Comparison of ENCODE assay signal across 14 cellular contexts in genomic region chrX:97306771-97307470, GRCh38.
DNase-seq lines count a peak whose midpoint lies in the region; ATAC-seq and TF ChIP-seq lines count a peak whose summit lies in the region.
"Had no signal": no experiment of that assay in that cellular context is flagged by ENCODE, and none has a peak within 500 bp of the region (broad histone marks: within the 10 kb centered on the region; RNA-seq: fewer than 3 reads in every experiment).

No MANE protein-coding gene starts in this region.

- no peaks in the 10 kb centered on the region for H3K79me1 ChIP-seq in mesenchymal stem cell (replicated peaks; ENCODE audit: low read length, poor library complexity, severe bottlenecking)

- H3K9me3 ChIP-seq in mesenchymal stem cell (ENCODE audit: control insufficient read depth, low read length): no peaks in the 10 kb centered on the region
- H3K9me3 ChIP-seq: BLaER1 treated with 17β-estradiol and CSF1 and Interleukin-3, amounts not matched to agents 10 nM and 100 nM had no signal

- H2BK15ac ChIP-seq in mesenchymal stem cell (ENCODE audit: low read depth, poor library complexity, severe bottlenecking): no peak overlapping the region

- no peak overlapping the region for H2BK12ac ChIP-seq in mesenchymal stem cell (ENCODE audit: low read length in 2 of 2)

- no peak overlapping the region for H3K18ac ChIP-seq in mesenchymal stem cell (ENCODE audit: low read depth in 1 of 2, low read length in 2 of 2)

- H3K4me3 ChIP-seq in epithelial cell of esophagus (ENCODE audit: low read length): no peak overlapping the region
- H3K4me3 ChIP-seq in mesenchymal stem cell (ENCODE audit: insufficient read depth in 1 of 2, low read depth in 1 of 2, low read length in 2 of 2): no peak overlapping the region
- H3K4me3 ChIP-seq: BLaER1 treated with 17β-estradiol and CSF1 and Interleukin-3, amounts not matched to agents 10 nM and 100 nM had no signal

- no peak overlapping the region for H2BK5ac ChIP-seq in mesenchymal stem cell (ENCODE audit: low read depth, low read length, poor library complexity, severe bottlenecking)

- H3K36me3 Mint-ChIP-seq in activated CD4-positive, alpha-beta T cell treated with anti-CD3 and anti-CD28 coated beads for 36 hours (ENCODE audit: low read depth): peaks cover 2% of the 10 kb centered on the region
- H3K36me3 Mint-ChIP-seq in activated CD4-positive, alpha-beta T cell treated with anti-CD3 and anti-CD28 coated beads, Interleukin-2, amount 10 ng/mL, durations not matched to agents 24 days and 14 days (ENCODE audit: low read depth): peaks cover 2% of the 10 kb centered on the region
- H3K36me3 Mint-ChIP-seq in activated T-helper 17 cell treated with anti-CD3 and anti-CD28 coated beads, Interleukin-2, amount 50 U/mL, for 72 hours (ENCODE audit: low read depth): no peaks in the 10 kb centered on the region
- no peaks in the 10 kb centered on the region for H3K36me3 Mint-ChIP-seq in chondrocyte (ENCODE audit: low read depth)
- H3K36me3 Mint-ChIP-seq: CD8-positive, alpha-beta T cell had no signal

- CTCF ChIA-PET in activated CD4-positive, alpha-beta T cell treated with anti-CD3 and anti-CD28 coated beads for 36 hours (lab: Charles Lee): no interaction called here

- POLR2A ChIA-PET in activated CD4-positive, alpha-beta T cell treated with anti-CD3 and anti-CD28 coated beads for 36 hours (lab: Charles Lee): no interaction called here

- H3K9me3 Mint-ChIP-seq in activated CD4-positive, alpha-beta T cell treated with anti-CD3 and anti-CD28 coated beads for 36 hours (ENCODE audit: low read depth): no peaks in the 10 kb centered on the region
- H3K9me3 Mint-ChIP-seq in activated CD4-positive, alpha-beta T cell treated with anti-CD3 and anti-CD28 coated beads, Interleukin-2, amount 10 ng/mL, durations not matched to agents 24 days and 14 days: no peaks in the 10 kb centered on the region
- no peaks in the 10 kb centered on the region for H3K9me3 Mint-ChIP-seq in activated T-helper 17 cell treated with anti-CD3 and anti-CD28 coated beads, Interleukin-2, amount 50 U/mL, for 72 hours
- no peaks in the 10 kb centered on the region for H3K9me3 Mint-ChIP-seq in chondrocyte (ENCODE audit: low read depth)
- H3K9me3 Mint-ChIP-seq: CD8-positive, alpha-beta T cell; H9 had no signal

- 100% methylated on average over 1 of the region's 1 CpG for WGBS in mesenchymal stem cell

- TF ChIP-seq CTCF in epithelial cell of esophagus (IDR thresholded peaks at IDR 0.05; ENCODE audit: insufficient read depth, low read depth, low read length, missing control alignments): no peak
- TF ChIP-seq CTCF in chondrocyte (IDR thresholded peaks at IDR 0.05): no peak

- no peak for DNase-seq in activated CD4-positive, alpha-beta T cell treated with anti-CD3 and anti-CD28 coated beads for 36 hours
- no peak for DNase-seq in activated CD4-positive, alpha-beta T cell treated with anti-CD3 and anti-CD28 coated beads, Interleukin-2, amount 10 ng/mL, durations not matched to agents 24 days and 14 days
- DNase-seq in epithelial cell of esophagus (ENCODE audit: low read depth) (peak; percentile 16), mesenchymal stem cell (no peak), Right ventricle myocardium inferior (ENCODE audit: missing footprints) (no peak), kidney glomerular epithelial cell (lab: John Stamatoyannopoulos, UW) (no peak), chondrocyte (ENCODE audit: low spot score) (no peak)
- DNase-seq: CD8-positive, alpha-beta T cell; COR-L47; H9; IMR-90 had no signal

- no peak overlapping the region for H3K27ac ChIP-seq in mesenchymal stem cell (ENCODE audit: low read length, poor library complexity, severe bottlenecking)
- H3K27ac ChIP-seq: BLaER1 treated with 17β-estradiol and CSF1 and Interleukin-3, amounts not matched to agents 10 nM and 100 nM had no signal

- no peak overlapping the region for H3K4ac ChIP-seq in mesenchymal stem cell (ENCODE audit: low read depth in 1 of 2, low read length in 2 of 2)

- H4K91ac ChIP-seq in mesenchymal stem cell (ENCODE audit: low read length): no peak overlapping the region

- H3K36me3 ChIP-seq in mesenchymal stem cell (ENCODE audit: control insufficient read depth in 1 of 2, insufficient read depth in 2 of 2, low read depth in 1 of 2, low read length in 2 of 2): no peaks in the 10 kb centered on the region
- H3K36me3 ChIP-seq: BLaER1 treated with 17β-estradiol and CSF1 and Interleukin-3, amounts not matched to agents 10 nM and 100 nM had no signal

- no peak overlapping the region for H3K14ac ChIP-seq in mesenchymal stem cell (ENCODE audit: low read length in 2 of 2)

- H3K23ac ChIP-seq in mesenchymal stem cell (ENCODE audit: low read length in 2 of 2): no peak overlapping the region

- no peak overlapping the region for H4K8ac ChIP-seq in mesenchymal stem cell (ENCODE audit: low read length)

- H3K9ac ChIP-seq in mesenchymal stem cell (ENCODE audit: low read length): no peak overlapping the region
- H3K9ac ChIP-seq: BLaER1 treated with 17β-estradiol and CSF1 and Interleukin-3, amounts not matched to agents 10 nM and 100 nM had no signal

- no peaks in the 10 kb centered on the region for H3K27me3 ChIP-seq in mesenchymal stem cell (ENCODE audit: control insufficient read depth in 1 of 2, insufficient read depth in 1 of 2, low read length in 2 of 2)

- H3K27ac Mint-ChIP-seq in activated CD4-positive, alpha-beta T cell treated with anti-CD3 and anti-CD28 coated beads for 36 hours: no peak overlapping the region
- H3K27ac Mint-ChIP-seq in activated CD4-positive, alpha-beta T cell treated with anti-CD3 and anti-CD28 coated beads, Interleukin-2, amount 10 ng/mL, durations not matched to agents 24 days and 14 days: no peak overlapping the region
- H3K27ac Mint-ChIP-seq in activated T-helper 17 cell treated with anti-CD3 and anti-CD28 coated beads, Interleukin-2, amount 50 U/mL, for 72 hours: no peak overlapping the region
- H3K27ac Mint-ChIP-seq in chondrocyte (ENCODE audit: unreplicated experiment): no peak overlapping the region
- H3K27ac Mint-ChIP-seq: B cell; CD8-positive, alpha-beta T cell had no signal

- peaks cover 3% of the 10 kb centered on the region for H3K4me1 Mint-ChIP-seq in activated CD4-positive, alpha-beta T cell treated with anti-CD3 and anti-CD28 coated beads for 36 hours
- H3K4me1 Mint-ChIP-seq in activated CD4-positive, alpha-beta T cell treated with anti-CD3 and anti-CD28 coated beads, Interleukin-2, amount 10 ng/mL, durations not matched to agents 24 days and 14 days: no peaks in the 10 kb centered on the region
- H3K4me1 Mint-ChIP-seq in activated T-helper 17 cell treated with anti-CD3 and anti-CD28 coated beads, Interleukin-2, amount 50 U/mL, for 72 hours: no peaks in the 10 kb centered on the region
- peaks cover 11% of the 10 kb centered on the region for H3K4me1 Mint-ChIP-seq in chondrocyte (ENCODE audit: low read depth)
- H3K4me1 Mint-ChIP-seq: B cell had no signal

- H2AFZ ChIP-seq in mesenchymal stem cell (ENCODE audit: low read depth, low read length): no peak overlapping the region

- peak; percentile 16 for ATAC-seq in activated CD4-positive, alpha-beta T cell treated with anti-CD3 and anti-CD28 coated beads for 36 hours
- ATAC-seq in activated T-helper 17 cell treated with anti-CD3 and anti-CD28 coated beads, Interleukin-2, amount 50 U/mL, for 72 hours (replicated peaks): peak; percentile 52
- no peak for ATAC-seq in Right ventricle myocardium inferior
- ATAC-seq: CD8-positive, alpha-beta T cell had no signal

- no peaks in the 10 kb centered on the region for H3K4me1 ChIP-seq in mesenchymal stem cell (ENCODE audit: control insufficient read depth, insufficient read depth, low read depth, low read length)
- H3K4me1 ChIP-seq: BLaER1 treated with 17β-estradiol and CSF1 and Interleukin-3, amounts not matched to agents 10 nM and 100 nM had no signal

- H2BK120ac ChIP-seq in mesenchymal stem cell (ENCODE audit: low read depth, low read length): no peak overlapping the region

- H3K4me3 Mint-ChIP-seq in activated CD4-positive, alpha-beta T cell treated with anti-CD3 and anti-CD28 coated beads for 36 hours: no peak overlapping the region
- H3K4me3 Mint-ChIP-seq in activated CD4-positive, alpha-beta T cell treated with anti-CD3 and anti-CD28 coated beads, Interleukin-2, amount 10 ng/mL, durations not matched to agents 24 days and 14 days: no peak overlapping the region
- no peak overlapping the region for H3K4me3 Mint-ChIP-seq in activated T-helper 17 cell treated with anti-CD3 and anti-CD28 coated beads, Interleukin-2, amount 50 U/mL, for 72 hours
- no peak overlapping the region for H3K4me3 Mint-ChIP-seq in chondrocyte (ENCODE audit: unreplicated experiment)
- H3K4me3 Mint-ChIP-seq: B cell; CD8-positive, alpha-beta T cell; H9 had no signal

- no peaks in the 10 kb centered on the region for H3K27me3 Mint-ChIP-seq in activated CD4-positive, alpha-beta T cell treated with anti-CD3 and anti-CD28 coated beads for 36 hours
- H3K27me3 Mint-ChIP-seq in activated CD4-positive, alpha-beta T cell treated with anti-CD3 and anti-CD28 coated beads, Interleukin-2, amount 10 ng/mL, durations not matched to agents 24 days and 14 days: no peaks in the 10 kb centered on the region
- no peaks in the 10 kb centered on the region for H3K27me3 Mint-ChIP-seq in activated T-helper 17 cell treated with anti-CD3 and anti-CD28 coated beads, Interleukin-2, amount 50 U/mL, for 72 hours
- no peaks in the 10 kb centered on the region for H3K27me3 Mint-ChIP-seq in chondrocyte (ENCODE audit: low read depth)
- H3K27me3 Mint-ChIP-seq: B cell had no signal

- no peak overlapping the region for H2AK5ac ChIP-seq in mesenchymal stem cell (ENCODE audit: low read length, severe bottlenecking)

- no peak overlapping the region for H3K4me2 ChIP-seq in mesenchymal stem cell (ENCODE audit: low read length, poor library complexity, severe bottlenecking)
- H3K4me2 ChIP-seq: BLaER1 treated with 17β-estradiol and CSF1 and Interleukin-3, amounts not matched to agents 10 nM and 100 nM had no signal

- intact Hi-C loops in activated CD4-positive, alpha-beta T cell treated with anti-CD3 and anti-CD28 coated beads for 36 hours (cut with DNase I, micrococcal nuclease): no loop called here
- intact Hi-C loops in activated CD4-positive, alpha-beta T cell treated with anti-CD3 and anti-CD28 coated beads, Interleukin-2, amount 10 ng/mL, durations not matched to agents 24 days and 14 days (cut with micrococcal nuclease): no loop called here
- intact Hi-C loops in Right ventricle myocardium inferior (cut with DNase I): no loop called here
